In genomic region chr19:18865973-18866799, GRCh38 we compare ENCODE assay signal across 8 cellular contexts. TPM values are rescaled to one million over a fixed set of nuclear protein-coding genes. Genes with fewer than 3 reads are reported as not detected.
DNase-seq lines count a peak whose midpoint lies in the region; ATAC-seq lines count a peak whose summit lies in the region.

No MANE protein-coding gene starts in this region.

- DNase-seq in NCI-H526 treated with DMSO at 0.1 percent for 48 hours (lab: John Stamatoyannopoulos, UW) (peak; percentile 5), epidermal melanocyte (ENCODE audit: insufficient read length, low spot score) (peak; percentile 86), myocyte (ENCODE audit: low read depth) (peak; percentile 23)
- peak; percentile 64 for DNase-seq in activated CD8-positive, alpha-beta memory T cell treated with anti-CD3 and anti-CD28 coated beads, Interleukin-2, amount 50 U/mL, for 4 hours

- peaks cover 72% of the 10 kb centered on the region for H3K36me3 Mint-ChIP-seq in stimulated activated memory B cell treated with anti-CD40 and anti-IgM and Interleukin-4, amounts not matched to agents 10 μg/mL and 1 μg/mL and 100 μg/mL, for 72 hours

- H3K4me1 Mint-ChIP-seq in stimulated activated memory B cell treated with anti-CD40 and anti-IgM and Interleukin-4, amounts not matched to agents 10 μg/mL and 1 μg/mL and 100 μg/mL, for 72 hours: peaks cover 24% of the 10 kb centered on the region

- ATAC-seq in GM18502 (IDR thresholded peaks at IDR 0.05; ENCODE audit: poor library complexity, unreplicated experiment) (peak; percentile 53), GM21737 (IDR thresholded peaks at IDR 0.05; ENCODE audit: unreplicated experiment) (no peak), HG03280 (IDR thresholded peaks at IDR 0.05; ENCODE audit: unreplicated experiment) (no peak)
- ATAC-seq in stimulated activated memory B cell treated with anti-CD40 and anti-IgM and Interleukin-4, amounts not matched to agents 10 μg/mL and 1 μg/mL and 100 μg/mL, for 72 hours: peak; percentile 85

- peaks cover 9% of the 10 kb centered on the region for H3K27me3 Mint-ChIP-seq in stimulated activated memory B cell treated with anti-CD40 and anti-IgM and Interleukin-4, amounts not matched to agents 10 μg/mL and 1 μg/mL and 100 μg/mL, for 72 hours

- no peak overlapping the region for H3K4me3 Mint-ChIP-seq in stimulated activated memory B cell treated with anti-CD40 and anti-IgM and Interleukin-4, amounts not matched to agents 10 μg/mL and 1 μg/mL and 100 μg/mL, for 72 hours

- H3K27ac Mint-ChIP-seq in stimulated activated memory B cell treated with anti-CD40 and anti-IgM and Interleukin-4, amounts not matched to agents 10 μg/mL and 1 μg/mL and 100 μg/mL, for 72 hours: no peak overlapping the region

- H3K9me3 Mint-ChIP-seq in stimulated activated memory B cell treated with anti-CD40 and anti-IgM and Interleukin-4, amounts not matched to agents 10 μg/mL and 1 μg/mL and 100 μg/mL, for 72 hours: no peaks in the 10 kb centered on the region

RNA-seq across cellular contexts. Expression of gene CERS1, which starts 29.8 kb away (rescaled TPM):
- 16.8 and 30.6 TPM in 2 replicates for total RNA-seq in myocyte
- 26.3 TPM for polyA plus RNA-seq in myocyte (2012)

RNA-seq across cellular contexts. Expression of gene UPF1, which starts 34.4 kb away (rescaled TPM):
- total RNA-seq in myocyte: 47.4 and 63.5 TPM in 2 replicates
- 47.3 TPM for polyA plus RNA-seq in myocyte (2012)

RNA-seq across cellular contexts. Expression of gene COPE, which starts 53.0 kb away (rescaled TPM):
- total RNA-seq in myocyte: 328 and 338 TPM in 2 replicates
- polyA plus RNA-seq in myocyte (2012): 251 TPM

RNA-seq across cellular contexts. Expression of gene DDX49, which starts 53.3 kb away (rescaled TPM):
- total RNA-seq in myocyte: 47.1 and 55.0 TPM in 2 replicates
- polyA plus RNA-seq in myocyte (2012): 58.1 TPM

Comparison
In these comparisons a context has a peak if more than half of its experiments do, and no peak if none do; other contexts are left out.
1. ATAC-seq: peak in GM18502 (single experiment) and stimulated activated memory B cell treated with anti-CD40 and anti-IgM and Interleukin-4, amounts not matched to agents 10 μg/mL and 1 μg/mL and 100 μg/mL, for 72 hours (single experiment); none in GM21737 (single experiment) and HG03280 (single experiment).
2. DNase-seq: peak in every context shown above with its lines; median percentile 86 in epidermal melanocyte; 64 in activated CD8-positive, alpha-beta memory T cell treated with anti-CD3 and anti-CD28 coated beads, Interleukin-2, amount 50 U/mL, for 4 hours; 23 in myocyte; 5 in NCI-H526 treated with DMSO at 0.1 percent for 48 hours.